In genomic region chr13:75226755-75227435, GRCh38 we compare ENCODE assay signal across 13 cellular contexts.
DNase-seq lines count a peak whose midpoint lies in the region; ATAC-seq, FAIRE-seq and TF ChIP-seq lines count a peak whose summit lies in the region.
"Had no signal": no experiment of that assay in that cellular context is flagged by ENCODE, and none has a peak within 500 bp of the region (broad histone marks: within the 10 kb centered on the region; RNA-seq: fewer than 3 reads in every experiment).

No MANE protein-coding gene starts in this region.

- H2BK15ac ChIP-seq in H1 (ENCODE audit: low read length): no peak overlapping the region

- no peak overlapping the region for H3K56ac ChIP-seq in H1 (replicated peaks; ENCODE audit: insufficient read length, low read depth, low read length)

- no peaks in the 10 kb centered on the region for H3K27me3 ChIP-seq in H1 (replicated peaks in 1 of 4; ENCODE audit: control insufficient read depth in 3 of 4, extremely low read depth in 1 of 4, insufficient read depth in 3 of 4, low read length in 3 of 4)

- H2AFZ ChIP-seq in H1 (ENCODE audit: low read length): peak overlapping the region; percentile 81; the same call in 1 of the 2 replicates

- H2BK12ac ChIP-seq in H1 (ENCODE audit: low read depth, low read length): no peak overlapping the region

- no peak for TF ChIP-seq EP300 in H1 (IDR thresholded peaks at IDR 0.05; ENCODE audit: borderline replicate concordance in 1 of 2, low read depth in 2 of 2, low read length in 2 of 2)

- H3K79me2 ChIP-seq in H1 (ENCODE audit: control insufficient read depth in 1 of 2, insufficient read depth in 2 of 2, low read length in 2 of 2): no peaks in the 10 kb centered on the region

- H3K36me3 Mint-ChIP-seq in osteocyte (ENCODE audit: unreplicated experiment): no peaks in the 10 kb centered on the region

- H3K4me2 ChIP-seq in H1 (ENCODE audit: insufficient read depth in 1 of 2, low read depth in 2 of 2, low read length in 2 of 2): no peak overlapping the region

- no peak for TF ChIP-seq CTCF in NB4 (IDR thresholded peaks at IDR 0.05; ENCODE audit: low read depth, low read length)
- no peak for TF ChIP-seq CTCF in H1 (IDR thresholded peaks at IDR 0.05; ENCODE audit: control extremely low read depth in 1 of 3, insufficient read depth in 1 of 3, low read depth in 1 of 3, low read length in 3 of 3)
- no peak for TF ChIP-seq CTCF in osteocyte (IDR thresholded peaks at IDR 0.05)

- H3K79me1 ChIP-seq in H1 (ENCODE audit: low read depth, low read length): no peaks in the 10 kb centered on the region

- no peak overlapping the region for H4K91ac ChIP-seq in H1 (replicated peaks; ENCODE audit: insufficient read length, low read length)

- H3K9me3 Mint-ChIP-seq in osteocyte (ENCODE audit: unreplicated experiment): no peaks in the 10 kb centered on the region
- H3K9me3 Mint-ChIP-seq: activated T-cell treated with anti-CD3 and anti-CD28 coated beads, Interleukin-2, amount 50 U/mL, for 4 hours; stimulated activated naive CD8-positive, alpha-beta T cell treated with anti-CD3 and anti-CD28 coated beads, Interleukin-15, Interleukin-2, amounts not matched to agents 100 ng/mL and 50 ng/mL, for 24 hours had no signal

- H3K14ac ChIP-seq in H1 (ENCODE audit: insufficient read length): no peak overlapping the region

- CTCF ChIA-PET in H1 (lab: Charles Lee; ENCODE audit: partially characterized antibody): interaction anchor here (0.7 to 1.6 kb wide), 4 partner anchors 23 to 465 kb away, joined by 3 to 5 read pairs (median 3); no protein-coding TSS in a partner anchor

- no peaks in the 10 kb centered on the region for H3K36me3 ChIP-seq in H1 (ENCODE audit: control insufficient read depth in 2 of 4, insufficient read depth in 4 of 4, low read length in 3 of 4)

- FAIRE-seq in H1 (lab: Jason Lieb, UNC): no peak
- FAIRE-seq: small intestine had no signal

- no peaks in the 10 kb centered on the region for H3K27me3 Mint-ChIP-seq in osteocyte (ENCODE audit: unreplicated experiment)

- H3K27ac Mint-ChIP-seq in osteocyte (ENCODE audit: unreplicated experiment): peak overlapping the region; percentile 39
- H3K27ac Mint-ChIP-seq: stimulated activated naive CD8-positive, alpha-beta T cell treated with anti-CD3 and anti-CD28 coated beads, Interleukin-15, Interleukin-2, amounts not matched to agents 100 ng/mL and 50 ng/mL, for 24 hours had no signal

- no peak overlapping the region for H2BK20ac ChIP-seq in H1 (ENCODE audit: low read length)

- H2BK120ac ChIP-seq in H1 (replicated peaks; ENCODE audit: low read depth, low read length): no peak overlapping the region

- H3K23ac ChIP-seq in H1 (ENCODE audit: insufficient read length): no peak overlapping the region

- ATAC-seq in GM18868 (IDR thresholded peaks at IDR 0.05; ENCODE audit: unreplicated experiment): no peak
- ATAC-seq: left ventricle myocardium superior had no signal

- no peak overlapping the region for H4K8ac ChIP-seq in H1 (ENCODE audit: extremely low read depth, insufficient read depth, low read length)

- no peak overlapping the region for H3K4ac ChIP-seq in H1 (replicated peaks; ENCODE audit: insufficient read length, low read depth, low read length)

- no peak for TF ChIP-seq RAD21 in H1 (IDR thresholded peaks at IDR 0.05 in 1 of 2, conservative IDR thresholded peaks at IDR 0.05 in 1 of 2; ENCODE audit: low read depth in 2 of 2, low read length in 2 of 2)

- H3K4me3 ChIP-seq in NB4 (ENCODE audit: low read depth, low read length) (no peak overlapping the region), H1 (ENCODE audit: extremely low read depth in 1 of 4, insufficient read depth in 2 of 4, low read depth in 3 of 4, low read length in 4 of 4) (no peak overlapping the region)

- H4K5ac ChIP-seq in H1 (ENCODE audit: insufficient read length, low read depth, low read length): no peak overlapping the region

- whole genome bisulfite sequencing in H1 (ENCODE audit: extremely low coverage in 1 of 2, insufficient coverage in 1 of 2, insufficient read length in 1 of 2, insufficient replicate concordance in 2 of 2, low coverage in 1 of 2, low lambda C conversion rate in 2 of 2, missing lambda C conversion rate in 1 of 2), 2 experiments: 89% methylated on average over 3 of the region's 3 CpGs; no CpG with 5 or more reads in 1 of the 2 experiments

- H4K20me1 ChIP-seq in H1 (replicated peaks in 1 of 2; ENCODE audit: control insufficient read depth in 1 of 2, insufficient read depth in 2 of 2, low read length in 2 of 2): no peaks in the 10 kb centered on the region

- DNase-seq in GM03348 (ENCODE audit: low spot score) (peak; percentile 81), NB4 (ENCODE audit: low read depth) (peak; percentile 79), H1 (ENCODE audit: low read depth in 1 of 2, low spot score in 2 of 2) (no peak), osteocyte (ENCODE audit: extremely low spot score, unreplicated experiment) (no peak), nucleus accumbens (lab: John Stamatoyannopoulos, UW) (no peak)
- DNase-seq in activated CD4-positive, alpha-beta T cell treated with anti-CD3 and anti-CD28 coated beads, Interleukin-2, amount 50 U/mL, for 4 hours: no peak
- no peak for DNase-seq in stimulated activated CD4-positive, alpha-beta T cell treated with anti-CD3 and anti-CD28 coated beads, Interleukin-2, amount 100 ng/mL, for 24 hours
- DNase-seq: activated T-cell treated with anti-CD3 and anti-CD28 coated beads, Interleukin-2, amount 50 U/mL, for 4 hours; left ventricle myocardium superior; NCI-H2081; small intestine had no signal

- TF ChIP-seq POLR2A in NB4 (IDR thresholded peaks at IDR 0.05; ENCODE audit: extremely low read depth, insufficient read length): no peak
- TF ChIP-seq POLR2A in H1 (IDR thresholded peaks at IDR 0.05; ENCODE audit: control extremely low read depth in 1 of 2, low read depth in 2 of 2, low read length in 2 of 2): no peak

- no peak overlapping the region for H2BK5ac ChIP-seq in H1 (ENCODE audit: low read depth, low read length)

- H3K27ac ChIP-seq in H1 (ENCODE audit: low read depth, low read length): no peak overlapping the region

- no peak overlapping the region for H3K9ac ChIP-seq in H1 (replicated peaks in 1 of 4; ENCODE audit: extremely low read depth in 1 of 4, low read depth in 3 of 4, low read length in 3 of 4)

- H3K18ac ChIP-seq in H1 (ENCODE audit: extremely low read depth, low read length): no peak overlapping the region

- no peak overlapping the region for H2AK5ac ChIP-seq in H1 (ENCODE audit: low read depth, low read length)

- no peaks in the 10 kb centered on the region for H3K9me3 ChIP-seq in H1 (ENCODE audit: insufficient read depth in 2 of 2, low read depth in 1 of 2, low read length in 1 of 2)

- POLR2A ChIA-PET in H1 (lab: Charles Lee; ENCODE audit: partially characterized antibody): no interaction called here

- H3K4me3 Mint-ChIP-seq in osteocyte (ENCODE audit: unreplicated experiment): no peak overlapping the region
- H3K4me3 Mint-ChIP-seq: activated T-cell treated with anti-CD3 and anti-CD28 coated beads, Interleukin-2, amount 50 U/mL, for 4 hours; stimulated activated naive CD8-positive, alpha-beta T cell treated with anti-CD3 and anti-CD28 coated beads, Interleukin-15, Interleukin-2, amounts not matched to agents 100 ng/mL and 50 ng/mL, for 24 hours had no signal

- no peaks in the 10 kb centered on the region for H3K23me2 ChIP-seq in H1 (ENCODE audit: low read depth, low read length)

- H3K4me1 ChIP-seq in H1 (replicated peaks in 1 of 4; ENCODE audit: control insufficient read depth in 3 of 4, insufficient read depth in 4 of 4, low read length in 3 of 4): no peaks in the 10 kb centered on the region; a peak in 1 of 7 replicates

- peaks cover 6% of the 10 kb centered on the region for H3K4me1 Mint-ChIP-seq in osteocyte (ENCODE audit: unreplicated experiment)

TF ChIP-seq in H1, 55 proteins besides CTCF, POLR2A, EP300 and RAD21:
- TF ChIP-seq JUND (IDR thresholded peaks at IDR 0.05; ENCODE audit: low read length): no peak
- TF ChIP-seq CREB1 (IDR thresholded peaks at IDR 0.05): no peak
- no peak for TF ChIP-seq EZH2 (IDR thresholded peaks at IDR 0.05; ENCODE audit: low read depth, low read length, severe bottlenecking)
- TF ChIP-seq EGR1 (IDR thresholded peaks at IDR 0.05; ENCODE audit: borderline replicate concordance, low read depth, low read length): no peak
- TF ChIP-seq TEAD4 (IDR thresholded peaks at IDR 0.05; ENCODE audit: low read depth, low read length): no peak
- TF ChIP-seq RBBP5 (IDR thresholded peaks at IDR 0.05; ENCODE audit: borderline replicate concordance, low read depth, low read length): no peak
- TF ChIP-seq CEBPB (IDR thresholded peaks at IDR 0.05; ENCODE audit: low read depth, low read length): no peak
TF ChIP-seq in H1: peak in this region for 0.

Comparison
In these comparisons a context has a peak if more than half of its experiments do, and no peak if none do; other contexts are left out.
1. DNase-seq: peak in GM03348 (single experiment) and NB4 (single experiment); none in H1 (0 of 2), osteocyte (single experiment), nucleus accumbens (0 of 56), activated CD4-positive, alpha-beta T cell treated with anti-CD3 and anti-CD28 coated beads, Interleukin-2, amount 50 U/mL, for 4 hours (0 of 2) and stimulated activated CD4-positive, alpha-beta T cell treated with anti-CD3 and anti-CD28 coated beads, Interleukin-2, amount 100 ng/mL, for 24 hours (0 of 2).